In the genomic region with DNA sequence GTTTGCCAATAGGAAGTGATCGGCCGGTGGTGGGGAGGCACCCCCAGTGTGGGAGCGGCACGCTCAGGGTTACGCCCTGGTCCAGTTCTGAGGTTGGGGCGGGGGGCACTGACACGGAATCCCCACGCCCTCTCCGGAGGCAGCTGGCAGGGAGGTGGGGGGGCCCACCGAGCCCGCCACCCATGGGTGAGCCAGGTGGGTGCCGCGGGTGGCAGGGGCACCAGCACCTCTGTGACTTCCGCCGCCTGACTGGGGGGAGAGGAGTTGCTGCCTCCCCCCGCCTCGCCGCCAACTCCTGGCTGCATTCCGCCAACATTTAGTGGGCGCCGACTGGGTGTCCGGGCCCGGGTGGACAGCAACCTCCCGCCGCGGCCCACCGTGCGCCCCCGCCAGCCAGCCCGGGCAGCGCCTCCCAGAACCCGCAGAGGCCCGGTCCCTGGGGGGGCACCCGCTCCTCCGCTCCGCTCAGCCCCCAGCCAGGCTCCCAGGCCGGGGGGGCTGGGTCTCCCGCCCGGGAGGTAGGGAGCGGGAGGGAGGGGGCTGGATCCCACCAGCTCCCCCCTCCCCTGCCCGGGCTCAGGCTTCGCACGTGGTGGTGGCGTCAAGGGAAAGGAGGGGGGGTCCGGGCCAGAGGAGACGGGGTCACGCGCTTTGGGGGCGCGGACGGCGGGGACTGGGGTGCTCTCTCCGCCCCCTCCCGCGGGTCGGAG, we compare ENCODE assay signal across 8 cellular contexts. TPM values are rescaled to one million over a fixed set of nuclear protein-coding genes. Genes with fewer than 3 reads are reported as not detected.
DNase-seq lines count a peak whose midpoint lies in the region; ATAC-seq and TF ChIP-seq lines count a peak whose summit lies in the region.

No MANE protein-coding gene starts in this region.

- H3K4me3 ChIP-seq in BLaER1 treated with 17β-estradiol and CSF1 and Interleukin-3, amounts not matched to agents 10 nM and 100 nM = peak overlapping the region; percentile 82 to 99 (median 95)
- H3K4me3 ChIP-seq in RWPE2 (ENCODE audit: severe bottlenecking) (peak overlapping the region; percentile 60), brain microvascular endothelial cell (ENCODE audit: low read depth, low read length) (peak overlapping the region; percentile 78), iPS-18c (ENCODE audit: insufficient read depth, low read depth, low read length) (peak overlapping the region; percentile 83), skeletal muscle satellite cell (ENCODE audit: low read length) (peak overlapping the region; percentile 79)

- in situ Hi-C loops in brain microvascular endothelial cell (cut with HindIII; ENCODE audit: low pct_ligation_motif_present, low sequenced_read_pairs) = no loop called here

- peak overlapping the region; percentile 93 to 100 (median 99) for H3K4me2 ChIP-seq in BLaER1 treated with 17β-estradiol and CSF1 and Interleukin-3, amounts not matched to agents 10 nM and 100 nM
- peak overlapping the region; percentile 94 for H3K4me2 ChIP-seq in skeletal muscle satellite cell (ENCODE audit: low read length)

- DNase-seq in RWPE2 (ENCODE audit: low spot score) = peak; percentile 52
- no peak for DNase-seq in brain microvascular endothelial cell
- DNase-seq in NCI-H2107 treated with DMSO at 0.1 percent for 48 hours (lab: John Stamatoyannopoulos, UW; ENCODE audit: unreplicated experiment) = no peak
- DNase-seq in LoVo (ENCODE audit: low spot score) = no peak

- H3K9ac ChIP-seq in BLaER1 treated with 17β-estradiol and CSF1 and Interleukin-3, amounts not matched to agents 10 nM and 100 nM = peak overlapping the region; percentile 92 to 100 (median 96)
- peak overlapping the region; percentile 94 for H3K9ac ChIP-seq in skeletal muscle satellite cell (ENCODE audit: low read depth, low read length)

- H3K9me3 ChIP-seq in BLaER1 treated with 17β-estradiol and CSF1 and Interleukin-3, amounts not matched to agents 10 nM and 100 nM (replicated peaks in 1 of 11) = no peaks in the 10 kb centered on the region
- H3K9me3 ChIP-seq in RWPE2 (ENCODE audit: severe bottlenecking) (no peaks in the 10 kb centered on the region), iPS-18c (ENCODE audit: control insufficient read depth, insufficient read depth, low read length) (no peaks in the 10 kb centered on the region), skeletal muscle satellite cell (replicated peaks; ENCODE audit: low read length) (no peaks in the 10 kb centered on the region)

- H3K27ac ChIP-seq in BLaER1 treated with 17β-estradiol and CSF1 and Interleukin-3, amounts not matched to agents 10 nM and 100 nM = peak overlapping the region; percentile 83 to 99 (median 97)
- peak overlapping the region; percentile 90 for H3K27ac ChIP-seq in RWPE2 (ENCODE audit: poor library complexity, severe bottlenecking)
- H3K27ac ChIP-seq in brain microvascular endothelial cell = peak overlapping the region; percentile 56

- H3K36me3 ChIP-seq in BLaER1 treated with 17β-estradiol and CSF1 and Interleukin-3, amounts not matched to agents 10 nM and 100 nM = peaks cover 16 to 51% (median 47%) of the 10 kb centered on the region in 11 experiments; a peak in 21 of 22 replicates
- H3K36me3 ChIP-seq in RWPE2 (ENCODE audit: low read depth) (peaks cover 11% of the 10 kb centered on the region), brain microvascular endothelial cell (replicated peaks) (peaks cover 20% of the 10 kb centered on the region), skeletal muscle satellite cell (ENCODE audit: insufficient read depth, low read length) (peaks cover 22% of the 10 kb centered on the region)

- peak; percentile 1 for ATAC-seq in GM21529 (IDR thresholded peaks at IDR 0.05; ENCODE audit: unreplicated experiment)
- no peak for ATAC-seq in RWPE2 (ENCODE audit: low read depth)

- H3K27me3 ChIP-seq in BLaER1 treated with 17β-estradiol and CSF1 and Interleukin-3, amounts not matched to agents 10 nM and 100 nM = no peaks in the 10 kb centered on the region
- H3K27me3 ChIP-seq in RWPE2 (ENCODE audit: insufficient read depth, poor library complexity, severe bottlenecking) (no peaks in the 10 kb centered on the region), brain microvascular endothelial cell (replicated peaks) (no peaks in the 10 kb centered on the region), skeletal muscle satellite cell (ENCODE audit: control insufficient read depth, insufficient read depth, low read length) (no peaks in the 10 kb centered on the region)

- H4K20me1 ChIP-seq in BLaER1 treated with 17β-estradiol and CSF1 and Interleukin-3, amounts not matched to agents 10 nM and 100 nM = peaks cover 53 to 55% (median 54%) of the 10 kb centered on the region in 11 experiments

- peaks cover 58 to 65% (median 63%) of the 10 kb centered on the region in 10 experiments for H3K4me1 ChIP-seq in BLaER1 treated with 17β-estradiol and CSF1 and Interleukin-3, amounts not matched to agents 10 nM and 100 nM
- H3K4me1 ChIP-seq in RWPE2 (ENCODE audit: insufficient read depth, poor library complexity, severe bottlenecking) = no peaks in the 10 kb centered on the region
- H3K4me1 ChIP-seq in skeletal muscle satellite cell (ENCODE audit: control insufficient read depth, insufficient read depth, low read length) = peaks cover 42% of the 10 kb centered on the region

- no peak for TF ChIP-seq CTCF in RWPE2 (IDR thresholded peaks at IDR 0.05; ENCODE audit: poor library complexity, severe bottlenecking)
- no peak for TF ChIP-seq CTCF in brain microvascular endothelial cell (IDR thresholded peaks at IDR 0.05; ENCODE audit: low read depth, low read length, missing control alignments)

RNA-seq across cellular contexts. Expression of gene ZBTB7A, which starts 2.0 kb away (rescaled TPM):
- total RNA-seq in skeletal muscle satellite cell (2012; rRNA removed) = 34.0 and 36.7 TPM in 2 replicates

RNA-seq across cellular contexts. Expression of gene PIAS4, which starts 57.2 kb away (rescaled TPM):
- 13.9 and 17.0 TPM in 2 replicates for total RNA-seq in skeletal muscle satellite cell (2012; rRNA removed)

RNA-seq across cellular contexts. Expression of gene MAP2K2, which starts 59.2 kb away (rescaled TPM):
- 147 and 168 TPM in 2 replicates for total RNA-seq in skeletal muscle satellite cell (2012; rRNA removed)
